ENCODE assay signal across 1 cellular context in the genomic region with DNA sequence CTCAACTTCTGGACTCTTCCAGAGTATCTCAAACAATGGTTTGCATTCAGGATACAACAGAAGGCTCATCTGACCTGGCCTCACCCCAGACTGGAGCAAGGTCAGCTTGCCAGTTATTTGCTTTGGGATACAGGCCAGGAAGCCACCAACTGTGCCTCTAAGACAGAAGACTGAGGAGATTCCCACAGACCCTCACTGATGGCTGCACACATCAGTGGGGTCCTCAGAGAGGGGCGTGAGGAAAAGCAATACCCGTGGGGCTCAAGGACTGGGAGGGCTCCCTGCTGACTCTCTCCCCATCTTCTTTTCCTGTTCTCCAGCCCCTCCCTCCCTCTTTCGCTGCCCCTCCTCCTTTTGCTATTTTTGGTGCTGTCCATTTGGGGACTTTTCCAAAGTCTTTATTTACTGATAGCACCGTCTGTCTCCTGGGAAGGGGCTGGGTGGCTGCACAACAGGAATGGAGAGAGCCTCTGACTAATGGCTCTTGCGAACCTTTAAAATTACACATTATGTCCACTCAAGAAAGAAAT.
TF ChIP-seq lines count a peak whose summit lies in the region.

No MANE protein-coding gene starts in this region.

TF ChIP-seq in endothelial cell of umbilical vein, 7 proteins besides CTCF, POLR2A, EP300 and RAD21 (continued from another document):
- TF ChIP-seq JUN (IDR thresholded peaks at IDR 0.05; ENCODE audit: borderline replicate concordance, insufficient read depth, insufficient read length, low read depth) = no peak
- TF ChIP-seq MYC (IDR thresholded peaks at IDR 0.05; ENCODE audit: low read depth, low read length) = no peak
- no peak for TF ChIP-seq POLR2AphosphoS5 (IDR thresholded peaks at IDR 0.05; ENCODE audit: insufficient read depth, low read depth, low read length)
